Comparison of ENCODE assay signal across 1 cellular context in the genomic region with DNA sequence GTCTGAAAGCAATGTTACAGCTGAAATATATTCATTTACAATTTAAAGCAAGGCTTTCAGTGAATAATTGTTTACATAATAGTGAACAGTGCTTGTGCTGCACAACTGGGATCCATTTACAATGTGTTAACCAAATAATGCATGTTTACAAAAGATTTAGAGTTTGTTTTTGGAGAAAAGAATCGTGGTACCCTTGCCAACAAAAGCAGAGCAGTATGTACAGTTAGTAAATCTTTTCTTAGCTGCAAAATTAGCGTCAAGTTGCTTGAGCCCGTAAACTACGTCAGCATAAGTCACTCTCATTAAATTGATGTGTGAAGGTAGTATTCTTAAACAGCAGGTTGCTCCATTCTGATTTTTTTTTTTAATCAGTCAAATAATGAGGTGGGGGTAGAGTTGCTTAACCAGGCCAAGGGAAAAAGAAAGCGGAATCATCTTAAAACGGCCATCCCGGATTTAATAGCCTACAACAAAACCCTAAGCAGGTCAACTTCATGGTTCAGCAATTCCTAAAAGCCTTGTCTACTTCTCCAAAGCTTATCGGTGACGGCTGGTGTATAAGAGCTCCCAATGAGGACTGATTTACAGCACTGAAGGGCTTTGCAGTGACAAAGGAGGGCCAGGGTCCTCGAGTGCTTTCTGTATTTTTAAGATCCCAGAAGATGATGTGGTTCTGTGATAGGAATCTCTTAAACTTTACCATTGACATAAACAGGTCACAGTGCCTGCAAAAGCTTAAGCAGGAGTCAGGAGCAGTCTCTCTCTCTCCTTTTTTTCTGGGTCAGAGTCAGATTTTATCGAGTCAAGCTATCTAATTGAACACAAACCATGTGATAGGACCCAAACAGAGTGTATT.
TF ChIP-seq lines count a peak whose summit lies in the region.

No MANE protein-coding gene starts in this region.

TF ChIP-seq in HEK293, 187 proteins besides CTCF, POLR2A, EP300 and RAD21 (continued from another document and continues in another):
- TF ChIP-seq, protein P1, sequence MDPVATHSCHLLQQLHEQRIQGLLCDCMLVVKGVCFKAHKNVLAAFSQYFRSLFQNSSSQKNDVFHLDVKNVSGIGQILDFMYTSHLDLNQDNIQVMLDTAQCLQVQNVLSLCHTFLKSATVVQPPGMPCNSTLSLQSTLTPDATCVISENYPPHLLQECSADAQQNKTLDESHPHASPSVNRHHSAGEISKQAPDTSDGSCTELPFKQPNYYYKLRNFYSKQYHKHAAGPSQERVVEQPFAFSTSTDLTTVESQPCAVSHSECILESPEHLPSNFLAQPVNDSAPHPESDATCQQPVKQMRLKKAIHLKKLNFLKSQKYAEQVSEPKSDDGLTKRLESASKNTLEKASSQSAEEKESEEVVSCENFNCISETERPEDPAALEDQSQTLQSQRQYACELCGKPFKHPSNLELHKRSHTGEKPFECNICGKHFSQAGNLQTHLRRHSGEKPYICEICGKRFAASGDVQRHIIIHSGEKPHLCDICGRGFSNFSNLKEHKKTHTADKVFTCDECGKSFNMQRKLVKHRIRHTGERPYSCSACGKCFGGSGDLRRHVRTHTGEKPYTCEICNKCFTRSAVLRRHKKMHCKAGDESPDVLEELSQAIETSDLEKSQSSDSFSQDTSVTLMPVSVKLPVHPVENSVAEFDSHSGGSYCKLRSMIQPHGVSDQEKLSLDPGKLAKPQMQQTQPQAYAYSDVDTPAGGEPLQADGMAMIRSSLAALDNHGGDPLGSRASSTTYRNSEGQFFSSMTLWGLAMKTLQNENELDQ (tag by site-specific recombination; IDR thresholded peaks at IDR 0.05; ENCODE audit: low read depth) = 0 out of 2 replicates have a peak, but pooled peaks have one; percentile 30
- TF ChIP-seq ZNF366 (tag by site-specific recombination; conservative IDR thresholded peaks at IDR 0.05) = peak; percentile 96
- TF ChIP-seq, protein P2, sequence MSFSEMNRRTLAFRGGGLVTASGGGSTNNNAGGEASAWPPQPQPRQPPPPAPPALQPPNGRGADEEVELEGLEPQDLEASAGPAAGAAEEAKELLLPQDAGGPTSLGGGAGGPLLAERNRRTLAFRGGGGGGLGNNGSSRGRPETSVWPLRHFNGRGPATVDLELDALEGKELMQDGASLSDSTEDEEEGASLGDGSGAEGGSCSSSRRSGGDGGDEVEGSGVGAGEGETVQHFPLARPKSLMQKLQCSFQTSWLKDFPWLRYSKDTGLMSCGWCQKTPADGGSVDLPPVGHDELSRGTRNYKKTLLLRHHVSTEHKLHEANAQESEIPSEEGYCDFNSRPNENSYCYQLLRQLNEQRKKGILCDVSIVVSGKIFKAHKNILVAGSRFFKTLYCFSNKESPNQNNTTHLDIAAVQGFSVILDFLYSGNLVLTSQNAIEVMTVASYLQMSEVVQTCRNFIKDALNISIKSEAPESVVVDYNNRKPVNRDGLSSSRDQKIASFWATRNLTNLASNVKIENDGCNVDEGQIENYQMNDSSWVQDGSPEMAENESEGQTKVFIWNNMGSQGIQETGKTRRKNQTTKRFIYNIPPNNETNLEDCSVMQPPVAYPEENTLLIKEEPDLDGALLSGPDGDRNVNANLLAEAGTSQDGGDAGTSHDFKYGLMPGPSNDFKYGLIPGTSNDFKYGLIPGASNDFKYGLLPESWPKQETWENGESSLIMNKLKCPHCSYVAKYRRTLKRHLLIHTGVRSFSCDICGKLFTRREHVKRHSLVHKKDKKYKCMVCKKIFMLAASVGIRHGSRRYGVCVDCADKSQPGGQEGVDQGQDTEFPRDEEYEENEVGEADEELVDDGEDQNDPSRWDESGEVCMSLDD (tag by site-specific recombination; IDR thresholded peaks at IDR 0.05) = 0 out of 2 replicates have a peak, but pooled peaks have one; percentile 35
- TF ChIP-seq ZNF223 (tag by site-specific recombination; IDR thresholded peaks at IDR 0.05) = no peak
- TF ChIP-seq ZNF596 (tag by site-specific recombination; IDR thresholded peaks at IDR 0.05) = peak; percentile 81
- no peak for TF ChIP-seq ZNF514 (tag by site-specific recombination; IDR thresholded peaks at IDR 0.05)
- TF ChIP-seq ZNF155 (tag by site-specific recombination; IDR thresholded peaks at IDR 0.05) = no peak
- TF ChIP-seq IKZF3 (tag by site-specific recombination; IDR thresholded peaks at IDR 0.05) = peak; percentile 95
- peak; percentile 46 for TF ChIP-seq ZNF394 (tag by site-specific recombination; IDR thresholded peaks at IDR 0.05; ENCODE audit: borderline replicate concordance)
- TF ChIP-seq, protein P3, sequence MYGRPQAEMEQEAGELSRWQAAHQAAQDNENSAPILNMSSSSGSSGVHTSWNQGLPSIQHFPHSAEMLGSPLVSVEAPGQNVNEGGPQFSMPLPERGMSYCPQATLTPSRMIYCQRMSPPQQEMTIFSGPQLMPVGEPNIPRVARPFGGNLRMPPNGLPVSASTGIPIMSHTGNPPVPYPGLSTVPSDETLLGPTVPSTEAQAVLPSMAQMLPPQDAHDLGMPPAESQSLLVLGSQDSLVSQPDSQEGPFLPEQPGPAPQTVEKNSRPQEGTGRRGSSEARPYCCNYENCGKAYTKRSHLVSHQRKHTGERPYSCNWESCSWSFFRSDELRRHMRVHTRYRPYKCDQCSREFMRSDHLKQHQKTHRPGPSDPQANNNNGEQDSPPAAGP (tag by site-specific recombination; IDR thresholded peaks at IDR 0.05) = peak; percentile 81
- peak; percentile 93 for TF ChIP-seq ZNF843 (tag by site-specific recombination; IDR thresholded peaks at IDR 0.05)
- TF ChIP-seq ZXDB (tag by site-specific recombination; IDR thresholded peaks at IDR 0.05) = peak; percentile 81
- 0 out of 2 replicates have a peak, but pooled peaks have one; percentile 4 for TF ChIP-seq ZNF600 (tag by site-specific recombination; IDR thresholded peaks at IDR 0.05)
- peak; percentile 43; the same call in 1 of the 2 replicates for TF ChIP-seq ZNF610 (tag by site-specific recombination; IDR thresholded peaks at IDR 0.05; ENCODE audit: borderline replicate concordance)
- TF ChIP-seq BCL11A (tag by site-specific recombination; IDR thresholded peaks at IDR 0.05; ENCODE audit: low read depth) = peak; percentile 71
- TF ChIP-seq, protein P4, sequence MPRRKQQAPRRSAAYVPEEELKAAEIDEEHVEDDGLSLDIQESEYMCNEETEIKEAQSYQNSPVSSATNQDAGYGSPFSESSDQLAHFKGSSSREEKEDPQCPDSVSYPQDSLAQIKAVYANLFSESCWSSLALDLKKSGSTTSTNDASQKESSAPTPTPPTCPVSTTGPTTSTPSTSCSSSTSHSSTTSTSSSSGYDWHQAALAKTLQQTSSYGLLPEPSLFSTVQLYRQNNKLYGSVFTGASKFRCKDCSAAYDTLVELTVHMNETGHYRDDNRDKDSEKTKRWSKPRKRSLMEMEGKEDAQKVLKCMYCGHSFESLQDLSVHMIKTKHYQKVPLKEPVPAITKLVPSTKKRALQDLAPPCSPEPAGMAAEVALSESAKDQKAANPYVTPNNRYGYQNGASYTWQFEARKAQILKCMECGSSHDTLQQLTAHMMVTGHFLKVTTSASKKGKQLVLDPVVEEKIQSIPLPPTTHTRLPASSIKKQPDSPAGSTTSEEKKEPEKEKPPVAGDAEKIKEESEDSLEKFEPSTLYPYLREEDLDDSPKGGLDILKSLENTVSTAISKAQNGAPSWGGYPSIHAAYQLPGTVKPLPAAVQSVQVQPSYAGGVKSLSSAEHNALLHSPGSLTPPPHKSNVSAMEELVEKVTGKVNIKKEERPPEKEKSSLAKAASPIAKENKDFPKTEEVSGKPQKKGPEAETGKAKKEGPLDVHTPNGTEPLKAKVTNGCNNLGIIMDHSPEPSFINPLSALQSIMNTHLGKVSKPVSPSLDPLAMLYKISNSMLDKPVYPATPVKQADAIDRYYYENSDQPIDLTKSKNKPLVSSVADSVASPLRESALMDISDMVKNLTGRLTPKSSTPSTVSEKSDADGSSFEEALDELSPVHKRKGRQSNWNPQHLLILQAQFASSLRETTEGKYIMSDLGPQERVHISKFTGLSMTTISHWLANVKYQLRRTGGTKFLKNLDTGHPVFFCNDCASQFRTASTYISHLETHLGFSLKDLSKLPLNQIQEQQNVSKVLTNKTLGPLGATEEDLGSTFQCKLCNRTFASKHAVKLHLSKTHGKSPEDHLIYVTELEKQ (tag by site-specific recombination; IDR thresholded peaks at IDR 0.05; ENCODE audit: borderline replicate concordance) = peak; percentile 93; the same call in 1 of the 2 replicates
- no peak for TF ChIP-seq ZFHX2 (tag by site-specific recombination; conservative IDR thresholded peaks at IDR 0.05)
- TF ChIP-seq KLF7 (tag by site-specific recombination; IDR thresholded peaks at IDR 0.05; ENCODE audit: borderline replicate concordance) = peak; percentile 28; the same call in 1 of the 2 replicates
- TF ChIP-seq TCF7L2 (IDR thresholded peaks at IDR 0.05; ENCODE audit: borderline replicate concordance, low read depth, low read length) = peak; percentile 95
- no peak for TF ChIP-seq ZNF707 (tag by site-specific recombination; IDR thresholded peaks at IDR 0.05)
- peak; percentile 87 for TF ChIP-seq ZFP3 (tag by site-specific recombination; IDR thresholded peaks at IDR 0.05; ENCODE audit: low read depth)
- TF ChIP-seq ZNF202 (tag by site-specific recombination; IDR thresholded peaks at IDR 0.05; ENCODE audit: borderline replicate concordance) = no peak
- no peak for TF ChIP-seq ZNF571 (tag by site-specific recombination; IDR thresholded peaks at IDR 0.05)
- 0 out of 2 replicates have a peak, but pooled peaks have one; percentile 19 for TF ChIP-seq ZNF174 (tag by site-specific recombination; IDR thresholded peaks at IDR 0.05)
- no peak for TF ChIP-seq ZNF157 (tag by site-specific recombination; IDR thresholded peaks at IDR 0.05)
- TF ChIP-seq OSR2 (tag by site-specific recombination; IDR thresholded peaks at IDR 0.05) = peak; percentile 96
- peak; percentile 39 for TF ChIP-seq ZNF391 (tag by site-specific recombination; IDR thresholded peaks at IDR 0.05; ENCODE audit: borderline replicate concordance, low read depth)
- peak; percentile 81 for TF ChIP-seq ZNF10 (tag by site-specific recombination; IDR thresholded peaks at IDR 0.05)
- TF ChIP-seq ZNF548 (tag by site-specific recombination; IDR thresholded peaks at IDR 0.05) = no peak
- TF ChIP-seq HOXC10 (CRISPR knock-in tag; IDR thresholded peaks at IDR 0.05) = no peak
- no peak for TF ChIP-seq ZNF530 (tag by site-specific recombination; IDR thresholded peaks at IDR 0.05; ENCODE audit: low read depth)
- no peak for TF ChIP-seq ZNF221 (tag by site-specific recombination; IDR thresholded peaks at IDR 0.05; ENCODE audit: borderline replicate concordance)
- TF ChIP-seq, protein P5, sequence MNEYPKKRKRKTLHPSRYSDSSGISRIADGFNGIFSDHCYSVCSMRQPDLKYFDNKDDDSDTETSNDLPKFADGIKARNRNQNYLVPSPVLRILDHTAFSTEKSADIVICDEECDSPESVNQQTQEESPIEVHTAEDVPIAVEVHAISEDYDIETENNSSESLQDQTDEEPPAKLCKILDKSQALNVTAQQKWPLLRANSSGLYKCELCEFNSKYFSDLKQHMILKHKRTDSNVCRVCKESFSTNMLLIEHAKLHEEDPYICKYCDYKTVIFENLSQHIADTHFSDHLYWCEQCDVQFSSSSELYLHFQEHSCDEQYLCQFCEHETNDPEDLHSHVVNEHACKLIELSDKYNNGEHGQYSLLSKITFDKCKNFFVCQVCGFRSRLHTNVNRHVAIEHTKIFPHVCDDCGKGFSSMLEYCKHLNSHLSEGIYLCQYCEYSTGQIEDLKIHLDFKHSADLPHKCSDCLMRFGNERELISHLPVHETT (tag by site-specific recombination; IDR thresholded peaks at IDR 0.05) = peak; percentile 63; the same call in 1 of the 2 replicates
- peak; percentile 67; the same call in 1 of the 2 replicates for TF ChIP-seq ZBTB17 (tag by site-specific recombination; IDR thresholded peaks at IDR 0.05)
- TF ChIP-seq ZNF654 (tag by site-specific recombination; IDR thresholded peaks at IDR 0.05; ENCODE audit: low read depth) = 0 out of 2 replicates have a peak, but pooled peaks have one; percentile 3
- no peak for TF ChIP-seq ZNF623 (tag by site-specific recombination; IDR thresholded peaks at IDR 0.05)
- TF ChIP-seq, protein P6, sequence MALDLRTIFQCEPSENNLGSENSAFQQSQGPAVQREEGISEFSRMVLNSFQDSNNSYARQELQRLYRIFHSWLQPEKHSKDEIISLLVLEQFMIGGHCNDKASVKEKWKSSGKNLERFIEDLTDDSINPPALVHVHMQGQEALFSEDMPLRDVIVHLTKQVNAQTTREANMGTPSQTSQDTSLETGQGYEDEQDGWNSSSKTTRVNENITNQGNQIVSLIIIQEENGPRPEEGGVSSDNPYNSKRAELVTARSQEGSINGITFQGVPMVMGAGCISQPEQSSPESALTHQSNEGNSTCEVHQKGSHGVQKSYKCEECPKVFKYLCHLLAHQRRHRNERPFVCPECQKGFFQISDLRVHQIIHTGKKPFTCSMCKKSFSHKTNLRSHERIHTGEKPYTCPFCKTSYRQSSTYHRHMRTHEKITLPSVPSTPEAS (tag by site-specific recombination; IDR thresholded peaks at IDR 0.05) = peak; percentile 7; the same call in 1 of the 2 replicates
- TF ChIP-seq, protein P7, sequence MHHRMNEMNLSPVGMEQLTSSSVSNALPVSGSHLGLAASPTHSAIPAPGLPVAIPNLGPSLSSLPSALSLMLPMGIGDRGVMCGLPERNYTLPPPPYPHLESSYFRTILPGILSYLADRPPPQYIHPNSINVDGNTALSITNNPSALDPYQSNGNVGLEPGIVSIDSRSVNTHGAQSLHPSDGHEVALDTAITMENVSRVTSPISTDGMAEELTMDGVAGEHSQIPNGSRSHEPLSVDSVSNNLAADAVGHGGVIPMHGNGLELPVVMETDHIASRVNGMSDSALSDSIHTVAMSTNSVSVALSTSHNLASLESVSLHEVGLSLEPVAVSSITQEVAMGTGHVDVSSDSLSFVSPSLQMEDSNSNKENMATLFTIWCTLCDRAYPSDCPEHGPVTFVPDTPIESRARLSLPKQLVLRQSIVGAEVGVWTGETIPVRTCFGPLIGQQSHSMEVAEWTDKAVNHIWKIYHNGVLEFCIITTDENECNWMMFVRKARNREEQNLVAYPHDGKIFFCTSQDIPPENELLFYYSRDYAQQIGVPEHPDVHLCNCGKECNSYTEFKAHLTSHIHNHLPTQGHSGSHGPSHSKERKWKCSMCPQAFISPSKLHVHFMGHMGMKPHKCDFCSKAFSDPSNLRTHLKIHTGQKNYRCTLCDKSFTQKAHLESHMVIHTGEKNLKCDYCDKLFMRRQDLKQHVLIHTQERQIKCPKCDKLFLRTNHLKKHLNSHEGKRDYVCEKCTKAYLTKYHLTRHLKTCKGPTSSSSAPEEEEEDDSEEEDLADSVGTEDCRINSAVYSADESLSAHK (tag by site-specific recombination; IDR thresholded peaks at IDR 0.05) = peak; percentile 93
- no peak for TF ChIP-seq ZNF785 (tag by site-specific recombination; IDR thresholded peaks at IDR 0.05)
- no peak for TF ChIP-seq ZNF211 (tag by site-specific recombination; IDR thresholded peaks at IDR 0.05; ENCODE audit: low read depth)
- TF ChIP-seq ZEB2 (tag by site-specific recombination; IDR thresholded peaks at IDR 0.05) = peak; percentile 96
- no peak for TF ChIP-seq ZNF792 (tag by site-specific recombination; IDR thresholded peaks at IDR 0.05)
- 0 out of 2 replicates have a peak, but pooled peaks have one; percentile 4 for TF ChIP-seq ZNF776 (tag by site-specific recombination; IDR thresholded peaks at IDR 0.05; ENCODE audit: borderline replicate concordance)
- no peak for TF ChIP-seq ZBTB1 (tag by site-specific recombination; IDR thresholded peaks at IDR 0.05)
- TF ChIP-seq, protein P8, sequence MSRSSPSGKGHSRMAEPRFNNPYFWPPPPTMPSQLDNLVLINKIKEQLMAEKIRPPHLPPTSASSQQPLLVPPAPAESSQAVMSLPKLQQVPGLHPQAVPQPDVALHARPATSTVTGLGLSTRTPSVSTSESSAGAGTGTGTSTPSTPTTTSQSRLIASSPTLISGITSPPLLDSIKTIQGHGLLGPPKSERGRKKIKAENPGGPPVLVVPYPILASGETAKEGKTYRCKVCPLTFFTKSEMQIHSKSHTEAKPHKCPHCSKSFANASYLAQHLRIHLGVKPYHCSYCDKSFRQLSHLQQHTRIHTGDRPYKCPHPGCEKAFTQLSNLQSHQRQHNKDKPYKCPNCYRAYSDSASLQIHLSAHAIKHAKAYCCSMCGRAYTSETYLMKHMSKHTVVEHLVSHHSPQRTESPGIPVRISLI (tag by site-specific recombination; IDR thresholded peaks at IDR 0.05) = 0 out of 2 replicates have a peak, but pooled peaks have one; percentile 41
